Comparison of ENCODE assay signal across 16 cellular contexts in the genomic region with DNA sequence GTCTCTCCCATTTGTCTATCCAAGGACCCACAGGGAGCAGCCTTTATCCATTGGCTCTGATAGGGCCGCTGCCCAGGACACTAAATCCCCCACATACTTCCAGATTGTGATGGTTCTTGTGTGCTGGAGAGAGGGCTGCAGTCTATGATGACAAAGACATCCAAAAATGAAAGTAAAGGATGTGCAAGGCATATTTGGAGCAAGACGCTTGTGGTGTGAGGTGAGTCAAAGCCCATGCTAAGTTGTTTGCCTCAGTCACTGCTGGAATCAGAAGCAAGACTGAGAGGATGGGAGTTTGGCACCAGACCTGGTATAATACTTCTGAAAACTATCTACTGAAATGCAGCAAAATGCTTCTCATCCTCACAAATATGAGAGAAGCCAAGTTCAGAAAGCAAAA.
"Had no signal": no experiment of that assay in that cellular context is flagged by ENCODE, and none has a peak within 500 bp of the region (broad histone marks: within the 10 kb centered on the region; RNA-seq: fewer than 3 reads in every experiment).

No MANE protein-coding gene starts in this region.

- H3K4me3 ChIP-seq: lung had no signal

- ATAC-seq: effector memory CD8-positive, alpha-beta T cell; left lobe of liver had no signal

- DNase-seq: activated CD4-positive, CD25-positive, alpha-beta regulatory T cell treated with anti-CD3 and anti-CD28 coated beads, Interleukin-2, amount 50 U/mL, for 72 hours; activated naive CD4-positive, alpha-beta T cell; activated naive CD8-positive, alpha-beta T cell treated with anti-CD3 and anti-CD28 coated beads for 36 hours; amygdala; effector memory CD8-positive, alpha-beta T cell; foreskin melanocyte; glutamatergic neuron; hypothalamus; midbrain; nucleus accumbens; posterior cingulate gyrus; stimulated activated CD8-positive, alpha-beta memory T cell treated with anti-CD3 and anti-CD28 coated beads, Interleukin-4, amount 100 ng/mL, for 48 hours; stimulated activated naive CD4-positive, alpha-beta T cell; T1000 had no signal
